8 cellular contexts compared by ENCODE assay signal in genomic region chr7:99380032-99380822, GRCh38. TPM values are rescaled to one million over a fixed set of nuclear protein-coding genes. Genes with fewer than 3 reads are reported as not detected.
DNase-seq lines count a peak whose midpoint lies in the region; ATAC-seq, FAIRE-seq and TF ChIP-seq lines count a peak whose summit lies in the region.

No MANE protein-coding gene starts in this region.

- H3K9ac ChIP-seq in endothelial cell of umbilical vein (replicated peaks; ENCODE audit: extremely low read depth, insufficient read depth, low read length), result peak overlapping the region; percentile 66

- H3K9me1 ChIP-seq in endothelial cell of umbilical vein (replicated peaks; ENCODE audit: control insufficient read depth, extremely low read depth, insufficient read depth, low read length), result no peaks in the 10 kb centered on the region

- H3K79me2 ChIP-seq in endothelial cell of umbilical vein (ENCODE audit: control insufficient read depth, insufficient read depth, low read length), result peaks cover 66% of the 10 kb centered on the region

- CTCF ChIA-PET in endothelial cell of umbilical vein (lab: Charles Lee), result interaction anchor here (1.0 to 1.9 kb wide), 3 partner anchors 10 to 28 kb away, joined by 3 to 6 read pairs (median 4); partner anchors contain the start of genes BUD31 and PDAP1

- in situ Hi-C loops in GM18951 (cut with MboI; ENCODE audit: low sequenced_read_pairs, unreplicated experiment), result no loop called here

- no peak overlapping the region for H2AFZ ChIP-seq in endothelial cell of umbilical vein (ENCODE audit: low read depth, low read length)

- H3K27ac ChIP-seq in endothelial cell of umbilical vein (ENCODE audit: insufficient read depth, low read depth, low read length), result peak overlapping the region; percentile 89

- H3K27me3 ChIP-seq in endothelial cell of umbilical vein (ENCODE audit: control insufficient read depth in 2 of 2, insufficient read depth in 2 of 2, low read length in 2 of 2), result no peaks in the 10 kb centered on the region

- H3K4me3 Mint-ChIP-seq in T-helper 17 cell, result peak overlapping the region; percentile 91
- peak overlapping the region; percentile 24 to 57 (median 49) for H3K4me3 Mint-ChIP-seq in nephron

- no peaks in the 10 kb centered on the region for H3K27me3 Mint-ChIP-seq in T-helper 17 cell
- peaks cover 3% of the 10 kb centered on the region for H3K27me3 Mint-ChIP-seq in nephron (ENCODE audit: low read depth)

- no peaks in the 10 kb centered on the region for H3K9me3 Mint-ChIP-seq in nephron

- peak; percentile 25 for ATAC-seq in HG03135 (IDR thresholded peaks at IDR 0.05; ENCODE audit: unreplicated experiment)
- ATAC-seq in T-helper 17 cell, result peak; percentile 10

- TF ChIP-seq POLR2A in GM18951 (IDR thresholded peaks at IDR 0.05; ENCODE audit: extremely low read depth, insufficient read depth, insufficient read length), result peak; percentile 62
- TF ChIP-seq POLR2A in endothelial cell of umbilical vein (IDR thresholded peaks at IDR 0.05; ENCODE audit: low read depth, low read length), result no peak

- TF ChIP-seq CTCF in endothelial cell of umbilical vein (IDR thresholded peaks at IDR 0.05; ENCODE audit: extremely low read depth in 1 of 2, insufficient read depth in 1 of 2, low read depth in 1 of 2, low read length in 2 of 2) (no peak), nephron (IDR thresholded peaks at IDR 0.05; ENCODE audit: unreplicated experiment in 3 of 3) (no peak)

- H3K4me3 ChIP-seq in endothelial cell of umbilical vein (replicated peaks in 1 of 3; ENCODE audit: insufficient read depth in 1 of 3, low read depth in 1 of 3, low read length in 3 of 3), result peak overlapping the region in 2 of 3 experiments; percentile 12 to 38

- peak; percentile 96 for FAIRE-seq in endothelial cell of umbilical vein (lab: Jason Lieb, UNC)

- peak overlapping the region; percentile 98 for H3K27ac Mint-ChIP-seq in T-helper 17 cell
- H3K27ac Mint-ChIP-seq in nephron, result peak overlapping the region; percentile 34 to 85 (median 84)

- H4K20me1 ChIP-seq in endothelial cell of umbilical vein (replicated peaks; ENCODE audit: control insufficient read depth, extremely low read depth, insufficient read depth, low read length), result no peaks in the 10 kb centered on the region

- intact Hi-C loops in endothelial cell of umbilical vein (cut with micrococcal nuclease), result no loop called here

- H3K36me3 Mint-ChIP-seq in T-helper 17 cell (ENCODE audit: low read depth), result peaks cover 5% of the 10 kb centered on the region
- H3K36me3 Mint-ChIP-seq in nephron (ENCODE audit: low read depth), result peaks cover 4% of the 10 kb centered on the region

- H3K4me2 ChIP-seq in endothelial cell of umbilical vein (ENCODE audit: insufficient read depth, low read length), result peak overlapping the region; percentile 67

- POLR2A ChIA-PET in endothelial cell of umbilical vein (lab: Charles Lee), result interaction anchor here (1.7 kb wide), 1 partner anchor 28 kb away, joined by 6 read pairs; the partner anchor contains the start of genes BUD31 and PDAP1

- peaks cover 33% of the 10 kb centered on the region for H3K4me1 ChIP-seq in endothelial cell of umbilical vein (ENCODE audit: control insufficient read depth, extremely low read depth, insufficient read depth, low read length)

- DNase-seq in A172 (ENCODE audit: low spot score) (peak; percentile 80), T-helper 17 cell (peak in 1 of 3 donors; percentile 25), endothelial cell of umbilical vein (ENCODE audit: low read depth, low spot score) (peak; percentile 79), iPS-NIHi11 (ENCODE audit: low spot score) (no peak), NCI-H1417 treated with DMSO at 0.1 percent for 48 hours (lab: John Stamatoyannopoulos, UW) (no peak)

- H3K4me1 Mint-ChIP-seq in T-helper 17 cell, result peaks cover 45% of the 10 kb centered on the region
- peaks cover 13% of the 10 kb centered on the region for H3K4me1 Mint-ChIP-seq in nephron

- no peaks in the 10 kb centered on the region for H3K9me3 ChIP-seq in T-helper 17 cell (ENCODE audit: control insufficient read depth, low read length, poor library complexity, severe bottlenecking)
- H3K9me3 ChIP-seq in endothelial cell of umbilical vein (replicated peaks; ENCODE audit: control insufficient read depth, insufficient read depth, low read length), result no peaks in the 10 kb centered on the region

- dilution Hi-C loops in endothelial cell of umbilical vein (cut with MboI; ENCODE audit: extremely low pct_ligation_motif_present, low sequenced_read_pairs), result no loop called here

- no TSS peak for BruUV-seq in endothelial cell of umbilical vein (replicated peaks; lab: Mats Ljungman, UMichigan)

- H3K36me3 ChIP-seq in endothelial cell of umbilical vein (ENCODE audit: control insufficient read depth in 2 of 2, extremely low read depth in 1 of 2, insufficient read depth in 2 of 2, low read length in 2 of 2), result peaks cover 6 to 10% of the 10 kb centered on the region in 2 experiments

TF ChIP-seq in endothelial cell of umbilical vein, 7 proteins besides CTCF, POLR2A, EP300 and RAD21:
- TF ChIP-seq, protein P1, sequence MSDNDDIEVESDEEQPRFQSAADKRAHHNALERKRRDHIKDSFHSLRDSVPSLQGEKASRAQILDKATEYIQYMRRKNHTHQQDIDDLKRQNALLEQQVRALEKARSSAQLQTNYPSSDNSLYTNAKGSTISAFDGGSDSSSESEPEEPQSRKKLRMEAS (IDR thresholded peaks at IDR 0.05; ENCODE audit: insufficient read depth, insufficient read length), result no peak
- TF ChIP-seq GATA2 (IDR thresholded peaks at IDR 0.05; ENCODE audit: insufficient read depth, insufficient read length, low read depth, low read length) (no peak), POLR2AphosphoS5 (IDR thresholded peaks at IDR 0.05; ENCODE audit: insufficient read depth, low read depth, low read length) (peak; percentile 50)

RNA-seq across cellular contexts. Expression of gene ARPC1B, which starts 5.7 kb away (rescaled TPM):
- total RNA-seq in A172 (2014; rRNA removed; shearing (Covaris generic)), result 549 and 731 TPM in 2 replicates
- total RNA-seq in T-helper 17 cell, result 100 to 1,000 TPM; 185 to 220 TPM
- total RNA-seq in endothelial cell of umbilical vein, result 232 and 294 TPM in 2 replicates
- polyA plus RNA-seq in endothelial cell of umbilical vein, result 732 and 831 TPM in 2 replicates
- polyA plus RNA-seq in endothelial cell of umbilical vein (2011; cell fraction: cytosol; rRNA removed), result 592 and 680 TPM in 2 replicates
- polyA plus RNA-seq in endothelial cell of umbilical vein (2011; cell fraction: nucleus; rRNA removed), result 240 and 298 TPM in 2 replicates
- polyA plus RNA-seq in endothelial cell of umbilical vein (2012), result 433 and 461 TPM in 2 replicates
- polyA minus RNA-seq in endothelial cell of umbilical vein, result 177 and 244 TPM in 2 replicates
- 51.4 TPM for polyA minus RNA-seq in endothelial cell of umbilical vein (2011; cell fraction: cytosol; rRNA and poly(A)+ RNA removed)
- polyA minus RNA-seq in endothelial cell of umbilical vein (2011; cell fraction: nucleus; rRNA and poly(A)+ RNA removed), result 67.8 and 124 TPM in 2 replicates

RNA-seq across cellular contexts. Expression of gene PDAP1, which starts 28.2 kb away (rescaled TPM):
- total RNA-seq in A172 (2014; rRNA removed; shearing (Covaris generic)), result 236 and 279 TPM in 2 replicates
- total RNA-seq in T-helper 17 cell, result 10 to 100 TPM; 38.5 to 42.7 TPM
- total RNA-seq in endothelial cell of umbilical vein, result 148 and 150 TPM in 2 replicates
- polyA plus RNA-seq in endothelial cell of umbilical vein, result 19.3 and 32.6 TPM in 2 replicates
- 91.8 and 121 TPM in 2 replicates for polyA plus RNA-seq in endothelial cell of umbilical vein (2011; cell fraction: cytosol; rRNA removed)
- polyA plus RNA-seq in endothelial cell of umbilical vein (2011; cell fraction: nucleus; rRNA removed), result 44.7 and 69.2 TPM in 2 replicates
- polyA plus RNA-seq in endothelial cell of umbilical vein (2012), result 144 and 167 TPM in 2 replicates
- polyA minus RNA-seq in endothelial cell of umbilical vein, result 11.9 and 14.5 TPM in 2 replicates
- polyA minus RNA-seq in endothelial cell of umbilical vein (2011; cell fraction: cytosol; rRNA and poly(A)+ RNA removed), result 22.3 TPM
- polyA minus RNA-seq in endothelial cell of umbilical vein (2011; cell fraction: nucleus; rRNA and poly(A)+ RNA removed), result 6.2 and 6.3 TPM in 2 replicates

RNA-seq across cellular contexts. Expression of gene BUD31, which starts 28.5 kb away (rescaled TPM):
- total RNA-seq in A172 (2014; rRNA removed; shearing (Covaris generic)), result 180 and 228 TPM in 2 replicates
- total RNA-seq in T-helper 17 cell, result 100 to 1,000 TPM; 170 to 175 TPM
- 113 and 122 TPM in 2 replicates for total RNA-seq in endothelial cell of umbilical vein
- 67.1 and 67.8 TPM in 2 replicates for polyA plus RNA-seq in endothelial cell of umbilical vein
- polyA plus RNA-seq in endothelial cell of umbilical vein (2011; cell fraction: cytosol; rRNA removed), result 89.4 and 102 TPM in 2 replicates
- 51.2 and 54.0 TPM in 2 replicates for polyA plus RNA-seq in endothelial cell of umbilical vein (2011; cell fraction: nucleus; rRNA removed)
- 72.9 and 103 TPM in 2 replicates for polyA plus RNA-seq in endothelial cell of umbilical vein (2012)
- 48.1 and 55.6 TPM in 2 replicates for polyA minus RNA-seq in endothelial cell of umbilical vein
- polyA minus RNA-seq in endothelial cell of umbilical vein (2011; cell fraction: cytosol; rRNA and poly(A)+ RNA removed), result 33.1 TPM
- 15.5 and 17.6 TPM in 2 replicates for polyA minus RNA-seq in endothelial cell of umbilical vein (2011; cell fraction: nucleus; rRNA and poly(A)+ RNA removed)

RNA-seq across cellular contexts. Expression of gene ARPC1A, which starts 54.5 kb away (rescaled TPM):
- total RNA-seq in A172 (2014; rRNA removed; shearing (Covaris generic)), result 326 and 351 TPM in 2 replicates
- total RNA-seq in T-helper 17 cell (10 to 100 TPM; 29.2 to 37.7 TPM), endothelial cell of umbilical vein (243 TPM in 2 replicates)
- polyA plus RNA-seq in endothelial cell of umbilical vein, result 171 and 200 TPM in 2 replicates
- 228 and 253 TPM in 2 replicates for polyA plus RNA-seq in endothelial cell of umbilical vein (2011; cell fraction: cytosol; rRNA removed)
- polyA plus RNA-seq in endothelial cell of umbilical vein (2011; cell fraction: nucleus; rRNA removed), result 93.3 and 93.9 TPM in 2 replicates
- 183 and 257 TPM in 2 replicates for polyA plus RNA-seq in endothelial cell of umbilical vein (2012)
- polyA minus RNA-seq in endothelial cell of umbilical vein, result 164 and 173 TPM in 2 replicates
- 60.8 TPM for polyA minus RNA-seq in endothelial cell of umbilical vein (2011; cell fraction: cytosol; rRNA and poly(A)+ RNA removed)
- 45.1 and 49.6 TPM in 2 replicates for polyA minus RNA-seq in endothelial cell of umbilical vein (2011; cell fraction: nucleus; rRNA and poly(A)+ RNA removed)

RNA-seq across cellular contexts. Expression of gene PTCD1, which starts 58.4 kb away (rescaled TPM):
- 13.2 and 38.5 TPM in 2 replicates for total RNA-seq in A172 (2014; rRNA removed; shearing (Covaris generic))
- total RNA-seq in T-helper 17 cell, result 1 to 10 TPM; 3.6 to 3.8 TPM
- 6.9 and 9.6 TPM in 2 replicates for total RNA-seq in endothelial cell of umbilical vein
- polyA plus RNA-seq in endothelial cell of umbilical vein, result 3.8 and 4.2 TPM in 2 replicates
- polyA plus RNA-seq in endothelial cell of umbilical vein (2011; cell fraction: cytosol; rRNA removed), result 2.6 and 3.6 TPM in 2 replicates
- 6.4 TPM in 2 replicates for polyA plus RNA-seq in endothelial cell of umbilical vein (2011; cell fraction: nucleus; rRNA removed)
- polyA plus RNA-seq in endothelial cell of umbilical vein (2012), result 3.3 and 3.9 TPM in 2 replicates
- 2.9 and 3.2 TPM in 2 replicates for polyA minus RNA-seq in endothelial cell of umbilical vein
- polyA minus RNA-seq in endothelial cell of umbilical vein (2011; cell fraction: cytosol; rRNA and poly(A)+ RNA removed), result 5.2 TPM
- polyA minus RNA-seq in endothelial cell of umbilical vein (2011; cell fraction: nucleus; rRNA and poly(A)+ RNA removed), result 3.5 and 3.7 TPM in 2 replicates

Comparison
In these comparisons a context has a peak if more than half of its experiments do, and no peak if none do; other contexts are left out.
1. DNase-seq: peak in A172 (single experiment) and endothelial cell of umbilical vein (single experiment); none in iPS-NIHi11 (single experiment) and NCI-H1417 treated with DMSO at 0.1 percent for 48 hours (single experiment).